8 cellular contexts compared by ENCODE assay signal in genomic region chr15:90872481-90873184, GRCh38. TPM values are rescaled to one million over a fixed set of nuclear protein-coding genes. Genes with fewer than 3 reads are reported as not detected.
DNase-seq lines count a peak whose midpoint lies in the region; ATAC-seq and TF ChIP-seq lines count a peak whose summit lies in the region.

No MANE protein-coding gene starts in this region.

- H3K4me2 ChIP-seq in PC-9: peak overlapping the region; percentile 95

- H3K9me3 Mint-ChIP-seq in activated CD4-positive, alpha-beta T cell treated with anti-CD3 and anti-CD28 coated beads for 36 hours (ENCODE audit: low read depth): no peaks in the 10 kb centered on the region
- H3K9me3 Mint-ChIP-seq in immature natural killer cell: no peaks in the 10 kb centered on the region

- TSS peak; percentile 26 for BruUV-seq in PC-9 (replicated peaks; lab: Mats Ljungman, UMichigan)

- peak overlapping the region; percentile 61; the same call in 1 of the 2 replicates for H2AFZ ChIP-seq in PC-9

- peak; percentile 64 for ATAC-seq in activated CD4-positive, alpha-beta T cell treated with anti-CD3 and anti-CD28 coated beads for 36 hours

- no peaks in the 10 kb centered on the region for H3K9me3 ChIP-seq in PC-9 (ENCODE audit: insufficient read depth, low read depth)

- peaks cover 32% of the 10 kb centered on the region for H3K79me2 ChIP-seq in PC-9 (ENCODE audit: low read depth)

- peaks cover 52% of the 10 kb centered on the region for H3K4me1 Mint-ChIP-seq in activated CD4-positive, alpha-beta T cell treated with anti-CD3 and anti-CD28 coated beads for 36 hours
- peaks cover 55 to 76% of the 10 kb centered on the region in 2 donors for H3K4me1 Mint-ChIP-seq in immature natural killer cell

- peak overlapping the region; percentile 73 for H3K4me3 ChIP-seq in PC-9

- DNase-seq in activated CD4-positive, alpha-beta T cell treated with anti-CD3 and anti-CD28 coated beads for 36 hours: peak; percentile 83
- no peak for DNase-seq in activated CD4-positive, alpha-beta T cell treated with anti-CD3 and anti-CD28 coated beads for 1 hour
- DNase-seq in PC-9 (peak in 1 of 2 experiments; percentile 46), astrocyte of the hippocampus (ENCODE audit: low read depth, low spot score) (peak; percentile 86), immature natural killer cell (no peak), GF-D8 (lab: John Stamatoyannopoulos, UW) (no peak)
- DNase-seq in stimulated activated CD4-positive, alpha-beta T cell treated with anti-CD3 and anti-CD28 coated beads, Interleukin-15, amount 100 ng/mL, for 24 hours: peak; percentile 79
- DNase-seq in effector CD4-positive, alpha-beta T cell: no peak

- no peaks in the 10 kb centered on the region for H3K27me3 Mint-ChIP-seq in activated CD4-positive, alpha-beta T cell treated with anti-CD3 and anti-CD28 coated beads for 36 hours
- H3K27me3 Mint-ChIP-seq in immature natural killer cell (ENCODE audit: low read depth in 3 of 3): peaks cover 13 to 26% (median 13%) of the 10 kb centered on the region in 3 donors

- CTCF ChIA-PET in activated CD4-positive, alpha-beta T cell treated with anti-CD3 and anti-CD28 coated beads for 36 hours (lab: Charles Lee): interaction anchor here (0.7 to 2.0 kb wide), 3 partner anchors 14 to 193 kb away, joined by 4 to 12 read pairs (median 6); partner anchors contain the start of gene HDDC3
- CTCF ChIA-PET in PC-9 (lab: Charles Lee): no interaction called here

- H3K9me2 ChIP-seq in PC-9 (ENCODE audit: insufficient read depth): no peaks in the 10 kb centered on the region

- POLR2A ChIA-PET in activated CD4-positive, alpha-beta T cell treated with anti-CD3 and anti-CD28 coated beads for 36 hours (lab: Charles Lee): interaction anchor here (0.6 to 2.4 kb wide), 7 partner anchors 9 to 485 kb away, joined by 3 to 17 read pairs (median 4); partner anchors contain the start of genes BLM and IQGAP1
- POLR2A ChIA-PET in PC-9 (lab: Charles Lee; ENCODE audit: unreplicated experiment): no interaction called here

- H3K27me3 ChIP-seq in PC-9 (ENCODE audit: insufficient read depth, low read depth): no peaks in the 10 kb centered on the region

- peak overlapping the region; percentile 94 for H3K27ac Mint-ChIP-seq in activated CD4-positive, alpha-beta T cell treated with anti-CD3 and anti-CD28 coated beads for 36 hours
- H3K27ac Mint-ChIP-seq in immature natural killer cell: peak overlapping the region; percentile 83 to 93 (median 90)

- H3K36me3 ChIP-seq in PC-9 (ENCODE audit: low read depth): peaks cover 5% of the 10 kb centered on the region; the same call in 1 of the 2 replicates

- peaks cover 26% of the 10 kb centered on the region for H4K20me1 ChIP-seq in PC-9 (ENCODE audit: insufficient read depth)

- intact Hi-C loops in activated CD4-positive, alpha-beta T cell treated with anti-CD3 and anti-CD28 coated beads for 36 hours (cut with DNase I, micrococcal nuclease): loop anchor here (1.0 to 10.0 kb wide), 7 partner anchors 16 to 225 kb away; partner anchors contain the start of gene BLM (in 1 of the 2)
- intact Hi-C loops in PC-9 (cut with micrococcal nuclease; ENCODE audit: unreplicated experiment): loop anchor here (5.0 kb wide), 4 partner anchors 155 to 395 kb away; partner anchors contain the start of gene BLM

- H3K4me1 ChIP-seq in PC-9 (replicated peaks; ENCODE audit: insufficient read depth): peaks cover 54% of the 10 kb centered on the region

- H3K36me3 Mint-ChIP-seq in activated CD4-positive, alpha-beta T cell treated with anti-CD3 and anti-CD28 coated beads for 36 hours (ENCODE audit: low read depth): peaks cover 71% of the 10 kb centered on the region
- H3K36me3 Mint-ChIP-seq in immature natural killer cell: peaks cover 0 to 4% (median 0%) of the 10 kb centered on the region in 3 donors

- H3K4me3 Mint-ChIP-seq in activated CD4-positive, alpha-beta T cell treated with anti-CD3 and anti-CD28 coated beads for 36 hours: peak overlapping the region; percentile 94
- H3K4me3 Mint-ChIP-seq in immature natural killer cell: peak overlapping the region; percentile 89 to 94 (median 90)

- H3K27ac ChIP-seq in PC-9: peak overlapping the region; percentile 49

- peaks cover 52% of the 10 kb centered on the region for H3F3A ChIP-seq in PC-9 (ENCODE audit: insufficient read depth, low read depth)

- TF ChIP-seq CTCF in PC-9 (conservative IDR thresholded peaks at IDR 0.05): no peak

RNA-seq across cellular contexts. Expression of gene FURIN, which starts 4.2 kb away (rescaled TPM):
- 100 to 1,000 TPM; 406 to 422 TPM for total RNA-seq in activated CD4-positive, alpha-beta T cell treated with anti-CD3 and anti-CD28 coated beads for 36 hours
- 48.7 and 50.4 TPM in 2 replicates for total RNA-seq in PC-9 (2021)
- polyA plus RNA-seq in immature natural killer cell: 10 to 100 TPM; 18.2 to 22.8 (median 20.8) TPM

RNA-seq across cellular contexts. Expression of gene FES, which starts 11.7 kb away (rescaled TPM):
- total RNA-seq in activated CD4-positive, alpha-beta T cell treated with anti-CD3 and anti-CD28 coated beads for 36 hours: 10 to 100 TPM; 12.2 to 15.6 TPM
- total RNA-seq in PC-9 (2021): 2.1 and 3.8 TPM in 2 replicates
- polyA plus RNA-seq in immature natural killer cell: 10 to 100 TPM; 28.6 to 73.2 (median 53.5) TPM

RNA-seq across cellular contexts. Expression of gene MAN2A2, which starts 30.5 kb away (rescaled TPM):
- 100 to 1,000 TPM in 1 of 2 experiments, 10 to 100 TPM in 1; 76.6 to 104 TPM for total RNA-seq in activated CD4-positive, alpha-beta T cell treated with anti-CD3 and anti-CD28 coated beads for 36 hours
- total RNA-seq in PC-9 (2021): 26.4 and 27.1 TPM in 2 replicates
- polyA plus RNA-seq in immature natural killer cell: 1 to 10 TPM; 4.1 to 7.4 (median 5.4) TPM

RNA-seq across cellular contexts. Expression of gene HDDC3, which starts 59.7 kb away (rescaled TPM):
- total RNA-seq in activated CD4-positive, alpha-beta T cell treated with anti-CD3 and anti-CD28 coated beads for 36 hours: 10 to 100 TPM; 34.2 to 41.2 TPM
- 18.1 and 20.9 TPM in 2 replicates for total RNA-seq in PC-9 (2021)
- polyA plus RNA-seq in immature natural killer cell: 10 to 100 TPM; 25.5 to 33.1 (median 32.1) TPM

Comparison
In these comparisons a context has a peak if more than half of its experiments do, and no peak if none do; other contexts are left out.
1. DNase-seq: peak in activated CD4-positive, alpha-beta T cell treated with anti-CD3 and anti-CD28 coated beads for 36 hours (single experiment), astrocyte of the hippocampus (single experiment) and stimulated activated CD4-positive, alpha-beta T cell treated with anti-CD3 and anti-CD28 coated beads, Interleukin-15, amount 100 ng/mL, for 24 hours (single experiment); none in activated CD4-positive, alpha-beta T cell treated with anti-CD3 and anti-CD28 coated beads for 1 hour (single experiment), immature natural killer cell (0 of 3), GF-D8 (single experiment) and effector CD4-positive, alpha-beta T cell (single experiment).